1 cellular context compared by ENCODE assay signal in the genomic region with DNA sequence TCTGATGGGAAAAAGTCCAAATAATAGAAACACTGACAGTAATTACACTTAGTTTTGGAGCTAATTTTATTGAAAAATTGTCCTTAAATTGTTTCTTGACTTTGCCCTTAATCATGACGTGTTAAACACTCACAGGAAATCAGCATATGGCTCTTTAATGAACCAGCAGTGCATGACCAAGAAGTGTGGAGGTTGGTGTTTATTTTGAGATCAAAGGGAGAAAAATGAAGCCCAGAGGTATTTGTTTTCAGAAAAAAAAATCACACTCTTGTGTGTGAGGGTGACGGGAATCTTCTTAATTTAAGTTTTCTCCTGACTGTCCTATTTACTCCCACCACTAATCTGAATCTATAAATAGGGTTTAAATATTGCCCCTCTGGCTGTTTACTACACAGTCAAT.
TF ChIP-seq lines count a peak whose summit lies in the region.

No MANE protein-coding gene starts in this region.

TF ChIP-seq in HepG2, 621 proteins besides CTCF, POLR2A, EP300 and RAD21:
- TF ChIP-seq, protein P1, sequence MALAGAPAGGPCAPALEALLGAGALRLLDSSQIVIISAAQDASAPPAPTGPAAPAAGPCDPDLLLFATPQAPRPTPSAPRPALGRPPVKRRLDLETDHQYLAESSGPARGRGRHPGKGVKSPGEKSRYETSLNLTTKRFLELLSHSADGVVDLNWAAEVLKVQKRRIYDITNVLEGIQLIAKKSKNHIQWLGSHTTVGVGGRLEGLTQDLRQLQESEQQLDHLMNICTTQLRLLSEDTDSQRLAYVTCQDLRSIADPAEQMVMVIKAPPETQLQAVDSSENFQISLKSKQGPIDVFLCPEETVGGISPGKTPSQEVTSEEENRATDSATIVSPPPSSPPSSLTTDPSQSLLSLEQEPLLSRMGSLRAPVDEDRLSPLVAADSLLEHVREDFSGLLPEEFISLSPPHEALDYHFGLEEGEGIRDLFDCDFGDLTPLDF (CRISPR knock-in tag; IDR thresholded peaks at IDR 0.05) = no peak
- TF ChIP-seq ETV6 (CRISPR knock-in tag; conservative IDR thresholded peaks at IDR 0.05) = no peak
- no peak for TF ChIP-seq ZNF34 (CRISPR knock-in tag; IDR thresholded peaks at IDR 0.05; ENCODE audit: borderline replicate concordance)
- no peak for TF ChIP-seq FOXP4 (CRISPR knock-in tag; IDR thresholded peaks at IDR 0.05)
- no peak for TF ChIP-seq ZNF577 (CRISPR knock-in tag; IDR thresholded peaks at IDR 0.05; ENCODE audit: borderline replicate concordance, low read depth)
- no peak for TF ChIP-seq NFIB (CRISPR knock-in tag; IDR thresholded peaks at IDR 0.05; ENCODE audit: borderline replicate concordance)
- no peak for TF ChIP-seq ZNF713 (CRISPR knock-in tag; IDR thresholded peaks at IDR 0.05)
- TF ChIP-seq, protein P2, sequence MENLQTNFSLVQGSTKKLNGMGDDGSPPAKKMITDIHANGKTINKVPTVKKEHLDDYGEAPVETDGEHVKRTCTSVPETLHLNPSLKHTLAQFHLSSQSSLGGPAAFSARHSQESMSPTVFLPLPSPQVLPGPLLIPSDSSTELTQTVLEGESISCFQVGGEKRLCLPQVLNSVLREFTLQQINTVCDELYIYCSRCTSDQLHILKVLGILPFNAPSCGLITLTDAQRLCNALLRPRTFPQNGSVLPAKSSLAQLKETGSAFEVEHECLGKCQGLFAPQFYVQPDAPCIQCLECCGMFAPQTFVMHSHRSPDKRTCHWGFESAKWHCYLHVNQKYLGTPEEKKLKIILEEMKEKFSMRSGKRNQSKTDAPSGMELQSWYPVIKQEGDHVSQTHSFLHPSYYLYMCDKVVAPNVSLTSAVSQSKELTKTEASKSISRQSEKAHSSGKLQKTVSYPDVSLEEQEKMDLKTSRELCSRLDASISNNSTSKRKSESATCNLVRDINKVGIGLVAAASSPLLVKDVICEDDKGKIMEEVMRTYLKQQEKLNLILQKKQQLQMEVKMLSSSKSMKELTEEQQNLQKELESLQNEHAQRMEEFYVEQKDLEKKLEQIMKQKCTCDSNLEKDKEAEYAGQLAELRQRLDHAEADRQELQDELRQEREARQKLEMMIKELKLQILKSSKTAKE (CRISPR knock-in tag; IDR thresholded peaks at IDR 0.05; ENCODE audit: borderline replicate concordance) = no peak
- no peak for TF ChIP-seq ZNF326 (CRISPR knock-in tag; IDR thresholded peaks at IDR 0.05; ENCODE audit: borderline replicate concordance)
- no peak for TF ChIP-seq ZNF407 (CRISPR knock-in tag; IDR thresholded peaks at IDR 0.05; ENCODE audit: not compliant biosample characterization)
- TF ChIP-seq SNAPC5 (CRISPR knock-in tag; IDR thresholded peaks at IDR 0.05; ENCODE audit: borderline replicate concordance) = no peak
- no peak for TF ChIP-seq ZNF619 (CRISPR knock-in tag; IDR thresholded peaks at IDR 0.05)
TF ChIP-seq in HepG2: peak in this region for 0.
